8 cellular contexts compared by ENCODE assay signal in the genomic region with DNA sequence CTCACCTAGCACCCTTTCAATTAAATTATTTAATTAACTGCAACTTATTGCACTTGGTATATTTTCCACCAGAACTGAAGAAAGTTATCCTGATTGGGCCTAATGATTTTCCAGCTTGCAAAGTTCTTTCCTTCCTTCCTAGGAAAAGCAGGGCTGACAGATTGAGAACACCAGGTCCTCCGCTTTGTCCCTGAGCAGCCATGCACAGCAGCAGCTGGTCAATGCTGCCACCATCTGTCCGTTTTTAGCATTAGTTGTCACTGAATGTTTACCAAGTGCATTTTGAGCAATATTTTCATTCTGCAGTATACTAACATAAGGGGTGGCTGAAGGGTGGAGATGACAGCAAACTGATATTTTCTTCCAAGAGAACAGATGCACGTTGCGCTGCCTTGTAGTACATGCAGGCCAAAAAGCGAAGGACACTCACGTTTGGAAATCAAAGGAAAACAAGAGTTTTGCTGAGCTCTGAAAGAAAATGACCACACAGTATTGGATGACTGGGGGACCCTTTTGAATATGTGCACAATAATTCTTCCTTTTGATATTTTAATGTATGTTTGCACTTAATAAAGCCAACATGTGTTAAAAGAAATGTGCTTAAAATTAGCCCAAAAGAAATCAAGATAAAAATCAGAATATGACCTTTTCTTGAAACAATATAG.
DNase-seq lines count a peak whose midpoint lies in the region; ATAC-seq and TF ChIP-seq lines count a peak whose summit lies in the region.

No MANE protein-coding gene starts in this region.

- H3K4me3 ChIP-seq in AG09309 (ENCODE audit: control insufficient read depth, low read depth, low read length) (no peak overlapping the region), iPS DF 6.9 (ENCODE audit: low read length) (no peak overlapping the region)

- no peaks in the 10 kb centered on the region for H3K27me3 ChIP-seq in iPS DF 6.9 (ENCODE audit: control insufficient read depth, insufficient read depth, low read length)

- DNase-seq in AG09309 (ENCODE audit: low read depth) (peak; percentile 37), NCI-H510A (lab: John Stamatoyannopoulos, UW) (peak; percentile 24), iPS DF 6.9 (ENCODE audit: low read depth, low spot score) (peak; percentile 50), superior temporal gyrus (ENCODE audit: extremely low spot score) (peak; percentile 87)
- DNase-seq in activated CD8-positive, alpha-beta memory T cell treated with anti-CD3 and anti-CD28 coated beads, Interleukin-2, amount 50 U/mL, for 48 hours = no peak

- H3K27ac ChIP-seq in iPS DF 6.9 (ENCODE audit: low read length) = no peak overlapping the region

- H3K9me3 ChIP-seq in iPS DF 6.9 (ENCODE audit: control insufficient read depth, insufficient read depth, low read length) = no peaks in the 10 kb centered on the region

- H3K36me3 ChIP-seq in iPS DF 6.9 (ENCODE audit: control insufficient read depth, insufficient read depth, low read length) = no peaks in the 10 kb centered on the region

- H3K36me3 Mint-ChIP-seq in brain = no peaks in the 10 kb centered on the region

- peaks cover 4% of the 10 kb centered on the region; the same call in 1 of the 2 replicates for H3K4me1 ChIP-seq in iPS DF 6.9 (ENCODE audit: control insufficient read depth, insufficient read depth, low read length)

- H3K4me1 Mint-ChIP-seq in brain = no peaks in the 10 kb centered on the region

- no CpG with 5 or more reads among the region's 6 CpGs for WGBS in iPS DF 6.9 (ENCODE audit: insufficient coverage, insufficient read length)

- no peaks in the 10 kb centered on the region for H3K27me3 Mint-ChIP-seq in brain

- peak overlapping the region in 2 of 5 experiments; percentile 2 to 57 for H3K27ac Mint-ChIP-seq in brain

- ATAC-seq in GM18511 (IDR thresholded peaks at IDR 0.05; ENCODE audit: unreplicated experiment) (peak; percentile 80), HG03175 (IDR thresholded peaks at IDR 0.05; ENCODE audit: unreplicated experiment) (peak; percentile 61)

- H3K4me3 Mint-ChIP-seq in brain = no peak overlapping the region

- H3K9me3 Mint-ChIP-seq in brain = no peaks in the 10 kb centered on the region

- TF ChIP-seq CTCF in AG09309 (IDR thresholded peaks at IDR 0.05; ENCODE audit: control insufficient read depth, insufficient read depth, low read depth, low read length, missing control alignments) = peak; percentile 91
- TF ChIP-seq CTCF in brain (conservative IDR thresholded peaks at IDR 0.05) = peak; percentile 91 to 97
